ENCODE assay signal across 19 cellular contexts in the genomic region with DNA sequence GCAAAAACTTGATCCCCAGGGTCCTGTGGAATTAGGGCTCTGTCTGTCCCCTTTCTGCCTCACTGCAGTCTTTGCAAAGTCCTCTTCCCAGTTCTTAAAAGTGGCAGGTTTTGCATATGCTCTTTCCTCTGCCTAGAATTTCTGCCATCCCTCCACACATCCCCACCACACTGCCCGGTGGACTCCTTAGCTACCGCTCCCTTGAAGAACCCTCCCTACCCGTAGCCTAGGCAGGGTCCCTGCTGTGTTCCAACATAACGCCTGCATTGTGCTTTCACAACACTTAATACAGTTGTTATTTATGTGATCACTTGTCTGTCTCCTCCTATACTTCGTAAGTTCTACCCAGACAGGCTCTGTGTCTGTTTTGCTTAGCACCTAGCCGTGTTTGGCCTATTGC.
DNase-seq lines count a peak whose midpoint lies in the region; ATAC-seq, FAIRE-seq and TF ChIP-seq lines count a peak whose summit lies in the region.
"Had no signal": no experiment of that assay in that cellular context is flagged by ENCODE, and none has a peak within 500 bp of the region (broad histone marks: within the 10 kb centered on the region; RNA-seq: fewer than 3 reads in every experiment).

No MANE protein-coding gene starts in this region.

- H3K9me3 Mint-ChIP-seq in astrocyte (ENCODE audit: unreplicated experiment) = no peaks in the 10 kb centered on the region
- H3K9me3 Mint-ChIP-seq: activated naive CD4-positive, alpha-beta T cell treated with anti-CD3 and anti-CD28 coated beads, Interleukin-2, amount 50 U/mL, for 24 hours; dendritic cell treated with granulocyte-macrophage colony-stimulating factor and Interleukin-4, amounts not matched to agents 40 ng/mL and 50 ng/mL, for 4 days had no signal

- peaks cover 56% of the 10 kb centered on the region for H3K4me1 Mint-ChIP-seq in astrocyte (ENCODE audit: low read depth, unreplicated experiment)
- H3K4me1 Mint-ChIP-seq: activated naive CD4-positive, alpha-beta T cell treated with anti-CD3 and anti-CD28 coated beads, Interleukin-2, amount 50 U/mL, for 24 hours had no signal

- no peak for FAIRE-seq in astrocyte (lab: Jason Lieb, UNC)

- H2AFZ ChIP-seq in GM23248 (no peak overlapping the region), astrocyte (ENCODE audit: low read depth, low read length) (no peak overlapping the region)

- H3K9ac ChIP-seq in GM23248 (no peak overlapping the region), astrocyte (ENCODE audit: low read length) (no peak overlapping the region), subcutaneous abdominal adipose tissue (ENCODE audit: low read length in 5 of 5) (peak overlapping the region in 1 of 5 donors; percentile 27)

- H3K4me2 ChIP-seq in GM23248 (ENCODE audit: unreplicated experiment) = no peak overlapping the region
- H3K4me2 ChIP-seq in astrocyte (ENCODE audit: low read length) = no peak overlapping the region

- H3K79me2 ChIP-seq in GM23248 (ENCODE audit: insufficient read depth) = peaks cover 49% of the 10 kb centered on the region
- H3K79me2 ChIP-seq in astrocyte (ENCODE audit: insufficient read depth, low read length) = peaks cover 47% of the 10 kb centered on the region

- H4K20me1 ChIP-seq in GM23248 (ENCODE audit: insufficient read depth) (no peaks in the 10 kb centered on the region), astrocyte (ENCODE audit: insufficient read depth, low read length) (no peaks in the 10 kb centered on the region)

- no peak for DNase-seq in GM23248
- DNase-seq in astrocyte (ENCODE audit: low read depth) = no peak
- no peak for DNase-seq in NCI-H748 treated with DMSO at 0.1 percent for 48 hours (lab: John Stamatoyannopoulos, UW)
- DNase-seq in NCI-H2196 treated with DMSO at 0.1 percent for 48 hours (lab: John Stamatoyannopoulos, UW; ENCODE audit: unreplicated experiment) = no peak
- DNase-seq in H4 (ENCODE audit: low spot score) = no peak
- DNase-seq: activated CD4-positive, CD25-positive, alpha-beta regulatory T cell treated with anti-CD3 and anti-CD28 coated beads, Interleukin-2, amount 50 U/mL, for 72 hours; body of pancreas; gastrocnemius medialis; MM.1S; NCI-H1694 treated with DMSO at 0.1 percent for 48 hours; NK-92 treated with Interleukin-12 subunit alpha and Interleukin-12 subunit beta, amount 100 ng/mL, for 24 hours; stimulated activated CD4-positive, alpha-beta T cell treated with anti-CD3 and anti-CD28 coated beads, Interleukin-15, amount 100 ng/mL, for 24 hours had no signal

- TF ChIP-seq CTCF in astrocyte (IDR thresholded peaks at IDR 0.05; ENCODE audit: insufficient read depth, low read depth, low read length) = no peak

- ATAC-seq in GM21360 (IDR thresholded peaks at IDR 0.05; ENCODE audit: unreplicated experiment) = no peak
- ATAC-seq: body of pancreas, gastrocnemius medialis had no signal

- H3K36me3 ChIP-seq in GM23248 (ENCODE audit: low read depth) (no peaks in the 10 kb centered on the region), astrocyte (ENCODE audit: insufficient read depth, low read length) (no peaks in the 10 kb centered on the region), subcutaneous abdominal adipose tissue (ENCODE audit: control insufficient read depth in 5 of 5, insufficient read depth in 5 of 5, low read length in 5 of 5) (peaks cover 0 to 7% (median 4%) of the 10 kb centered on the region in 5 donors)
- H3K36me3 ChIP-seq: gastrocnemius medialis, neutrophil had no signal

- 96 to 98% methylated on average over 6 of the region's 6 CpGs for WGBS in GM23248 (ENCODE audit: low coverage in 1 of 2, low lambda C conversion rate in 2 of 2, missing lambda C conversion rate in 2 of 2), 2 experiments

- H3K27ac ChIP-seq in GM23248 (peak overlapping the region; percentile 50), astrocyte (ENCODE audit: low read depth, low read length) (peak overlapping the region; percentile 66), layer of hippocampus (ENCODE audit: low read depth, low read length) (peak overlapping the region; percentile 63), subcutaneous abdominal adipose tissue (ENCODE audit: low read depth, low read length) (peak overlapping the region; percentile 98)
- H3K27ac ChIP-seq: body of pancreas, C4-2B, neutrophil had no signal

- no peak overlapping the region for H3K4me3 Mint-ChIP-seq in astrocyte (ENCODE audit: unreplicated experiment)
- H3K4me3 Mint-ChIP-seq: activated naive CD4-positive, alpha-beta T cell treated with anti-CD3 and anti-CD28 coated beads, Interleukin-2, amount 50 U/mL, for 24 hours; dendritic cell treated with granulocyte-macrophage colony-stimulating factor and Interleukin-4, amounts not matched to agents 40 ng/mL and 50 ng/mL, for 4 days had no signal

- H3F3A ChIP-seq in GM23248 (ENCODE audit: insufficient read depth) = peaks cover 53% of the 10 kb centered on the region

- in situ Hi-C loops in GM23248 (cut with MboI) = no loop called here

- H3K4me3 ChIP-seq in GM23248 (no peak overlapping the region), astrocyte (ENCODE audit: insufficient read depth, low read depth, low read length) (no peak overlapping the region), subcutaneous abdominal adipose tissue (ENCODE audit: low read depth in 1 of 5, low read length in 5 of 5) (no peak overlapping the region)
- H3K4me3 ChIP-seq: body of pancreas, gastrocnemius medialis had no signal

- H3K9me3 ChIP-seq in GM23248 (ENCODE audit: low read depth) (no peaks in the 10 kb centered on the region), astrocyte (ENCODE audit: insufficient read depth, low read depth, low read length) (no peaks in the 10 kb centered on the region), subcutaneous abdominal adipose tissue (ENCODE audit: control insufficient read depth in 5 of 5, low read length in 5 of 5) (no peaks in the 10 kb centered on the region)
- H3K9me3 ChIP-seq: body of pancreas, gastrocnemius medialis, neutrophil had no signal

- no peaks in the 10 kb centered on the region for H3K27me3 Mint-ChIP-seq in astrocyte (ENCODE audit: low read depth, unreplicated experiment)
- H3K27me3 Mint-ChIP-seq: activated naive CD4-positive, alpha-beta T cell treated with anti-CD3 and anti-CD28 coated beads, Interleukin-2, amount 50 U/mL, for 24 hours; dendritic cell treated with granulocyte-macrophage colony-stimulating factor and Interleukin-4, amounts not matched to agents 40 ng/mL and 50 ng/mL, for 4 days had no signal

- peaks cover 53% of the 10 kb centered on the region for H3K4me1 ChIP-seq in GM23248 (ENCODE audit: insufficient read depth)
- H3K4me1 ChIP-seq in astrocyte (ENCODE audit: insufficient read depth, low read length) = peaks cover 41% of the 10 kb centered on the region
- H3K4me1 ChIP-seq in subcutaneous abdominal adipose tissue (ENCODE audit: control insufficient read depth in 5 of 5, insufficient read depth in 5 of 5, low read length in 5 of 5) = peaks cover 15 to 95% (median 62%) of the 10 kb centered on the region in 5 donors

- H3K27ac Mint-ChIP-seq in astrocyte (ENCODE audit: unreplicated experiment) = peak overlapping the region; percentile 2
- H3K27ac Mint-ChIP-seq: activated naive CD4-positive, alpha-beta T cell treated with anti-CD3 and anti-CD28 coated beads, Interleukin-2, amount 50 U/mL, for 24 hours; dendritic cell treated with granulocyte-macrophage colony-stimulating factor and Interleukin-4, amounts not matched to agents 40 ng/mL and 50 ng/mL, for 4 days had no signal

- no peaks in the 10 kb centered on the region for H3K27me3 ChIP-seq in GM23248 (replicated peaks; ENCODE audit: insufficient read depth)
- no peaks in the 10 kb centered on the region for H3K27me3 ChIP-seq in astrocyte (ENCODE audit: insufficient read depth, low read length)
- H3K27me3 ChIP-seq in layer of hippocampus (ENCODE audit: control insufficient read depth, insufficient read depth, low read length) = no peaks in the 10 kb centered on the region
- no peaks in the 10 kb centered on the region for H3K27me3 ChIP-seq in subcutaneous abdominal adipose tissue (ENCODE audit: control insufficient read depth in 5 of 5, insufficient read depth in 4 of 5, low read length in 5 of 5)
- H3K27me3 ChIP-seq: body of pancreas, gastrocnemius medialis, neutrophil had no signal

- peaks cover 2% of the 10 kb centered on the region for H3K36me3 Mint-ChIP-seq in astrocyte (ENCODE audit: low read depth, unreplicated experiment)

- no peaks in the 10 kb centered on the region for H3K9me2 ChIP-seq in GM23248 (ENCODE audit: insufficient read depth)
